ENCODE assay signal across 2 cellular contexts in genomic region chrX:15673970-15674369, GRCh38.
TF ChIP-seq lines count a peak whose summit lies in the region.

No MANE protein-coding gene starts in this region.

TF ChIP-seq in K562, 482 proteins besides CTCF, POLR2A, EP300 and RAD21:
- TF ChIP-seq ZNF24 (IDR thresholded peaks at IDR 0.05) (peak; percentile 81), MBD2 (IDR thresholded peaks at IDR 0.05; ENCODE audit: borderline replicate concordance, low read depth) (no peak)

TF ChIP-seq in HepG2, 621 proteins besides CTCF, POLR2A, EP300 and RAD21:
- TF ChIP-seq TGIF2 (CRISPR knock-in tag; IDR thresholded peaks at IDR 0.05): no peak
- TF ChIP-seq ZNF207 (IDR thresholded peaks at IDR 0.05; ENCODE audit: borderline replicate concordance): no peak
- no peak for TF ChIP-seq ZNF335 (CRISPR knock-in tag; IDR thresholded peaks at IDR 0.05)
- TF ChIP-seq IRX3 (CRISPR knock-in tag; IDR thresholded peaks at IDR 0.05; ENCODE audit: borderline replicate concordance, low read depth): no peak
- no peak for TF ChIP-seq ZFP36L2 (CRISPR knock-in tag; IDR thresholded peaks at IDR 0.05)
- no peak for TF ChIP-seq ZBTB20 (CRISPR knock-in tag; IDR thresholded peaks at IDR 0.05; ENCODE audit: borderline replicate concordance, low read depth)
- no peak for TF ChIP-seq ZNF3 (CRISPR knock-in tag; IDR thresholded peaks at IDR 0.05)
- TF ChIP-seq NFIB (CRISPR knock-in tag; IDR thresholded peaks at IDR 0.05; ENCODE audit: borderline replicate concordance): no peak
